In the genomic region with DNA sequence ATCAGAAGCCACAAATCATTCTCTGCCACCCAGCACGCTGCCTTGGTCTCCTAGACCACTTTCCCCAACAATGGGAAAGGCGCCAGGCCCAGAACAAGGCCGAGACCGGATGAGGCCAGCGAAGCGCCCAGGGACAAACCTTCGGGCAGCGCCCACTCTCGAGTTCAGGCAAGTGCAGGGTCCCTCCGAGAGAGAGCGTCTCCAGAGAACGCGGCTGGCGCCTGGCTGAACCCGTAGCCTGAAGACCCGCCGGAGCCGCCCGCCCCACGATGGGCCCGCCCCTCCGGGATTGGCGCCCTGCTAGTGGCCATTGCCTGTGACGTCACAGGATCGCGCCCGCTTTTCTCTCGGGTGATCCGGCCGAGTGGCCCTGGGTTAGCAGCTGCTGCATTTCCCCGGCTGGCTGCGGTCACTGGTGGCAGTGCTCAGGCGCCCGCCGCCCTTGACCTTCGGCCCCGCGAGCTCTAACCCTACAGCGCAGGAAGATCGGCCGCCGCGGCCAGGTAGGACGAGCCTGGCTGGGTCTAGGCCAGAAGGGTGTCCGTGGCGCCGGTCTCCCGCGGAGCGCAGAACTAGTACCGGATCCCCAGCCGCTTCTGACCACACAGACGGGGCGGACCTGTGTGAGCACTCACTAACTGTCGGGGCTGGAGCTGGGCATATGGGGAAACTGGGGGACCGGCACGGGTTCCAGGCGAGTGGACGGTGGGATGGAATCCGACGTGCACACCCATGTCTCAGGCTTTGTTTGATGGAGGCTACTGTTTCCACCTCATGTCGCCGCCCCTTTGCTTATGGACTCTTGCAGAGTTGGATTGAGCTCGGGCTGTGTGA, we compare ENCODE assay signal across 8 cellular contexts. TPM values are rescaled to one million over a fixed set of nuclear protein-coding genes. Genes with fewer than 3 reads are reported as not detected.
DNase-seq lines count a peak whose midpoint lies in the region; ATAC-seq and TF ChIP-seq lines count a peak whose summit lies in the region.

A gene with protein sequence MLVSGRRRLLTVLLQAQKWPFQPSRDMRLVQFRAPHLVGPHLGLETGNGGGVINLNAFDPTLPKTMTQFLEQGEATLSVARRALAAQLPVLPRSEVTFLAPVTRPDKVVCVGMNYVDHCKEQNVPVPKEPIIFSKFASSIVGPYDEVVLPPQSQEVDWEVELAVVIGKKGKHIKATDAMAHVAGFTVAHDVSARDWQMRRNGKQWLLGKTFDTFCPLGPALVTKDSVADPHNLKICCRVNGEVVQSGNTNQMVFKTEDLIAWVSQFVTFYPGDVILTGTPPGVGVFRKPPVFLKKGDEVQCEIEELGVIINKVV (plus strand): TSS at position 339 of the 834 bp plus-strand sequence. CDS start 2,851 bp downstream, outside the sequence.

- CTCF ChIA-PET in activated CD4-positive, alpha-beta T cell treated with anti-CD3 and anti-CD28 coated beads for 36 hours (lab: Charles Lee): interaction anchor here (0.6 to 2.4 kb wide), 5 partner anchors 9 to 58 kb away, joined by 3 to 15 read pairs (median 7); no protein-coding TSS in a partner anchor

- DNase-seq in BE2C (peak; percentile 92), GM19240 (ENCODE audit: insufficient read length, low spot score) (peak; percentile 97), NCI-H524 (lab: John Stamatoyannopoulos, UW) (peak; percentile 78 to 86), chondrocyte (ENCODE audit: low spot score) (peak; percentile 98), kidney epithelial cell (ENCODE audit: low read depth) (no peak)
- peak; percentile 98 for DNase-seq in activated CD4-positive, alpha-beta T cell treated with anti-CD3 and anti-CD28 coated beads for 36 hours
- peak; percentile 93 to 95 for DNase-seq in stimulated activated CD4-positive, alpha-beta T cell treated with anti-CD3 and anti-CD28 coated beads, Interleukin-15, amount 100 ng/mL, for 48 hours (ENCODE audit: low read depth in 2 of 2)

- POLR2A ChIA-PET in activated CD4-positive, alpha-beta T cell treated with anti-CD3 and anti-CD28 coated beads for 36 hours (lab: Charles Lee): no interaction called here

- no peaks in the 10 kb centered on the region for H3K36me3 ChIP-seq in BE2C
- H3K36me3 ChIP-seq in kidney epithelial cell (ENCODE audit: control insufficient read depth, insufficient read depth, low read length): no peaks in the 10 kb centered on the region

- H3K4me1 Mint-ChIP-seq in activated CD4-positive, alpha-beta T cell treated with anti-CD3 and anti-CD28 coated beads for 36 hours: peaks cover 16% of the 10 kb centered on the region
- peaks cover 25% of the 10 kb centered on the region for H3K4me1 Mint-ChIP-seq in chondrocyte (ENCODE audit: low read depth)

- H3K27me3 Mint-ChIP-seq in activated CD4-positive, alpha-beta T cell treated with anti-CD3 and anti-CD28 coated beads for 36 hours: no peaks in the 10 kb centered on the region
- H3K27me3 Mint-ChIP-seq in chondrocyte (ENCODE audit: low read depth): no peaks in the 10 kb centered on the region

- H3K27ac Mint-ChIP-seq in activated CD4-positive, alpha-beta T cell treated with anti-CD3 and anti-CD28 coated beads for 36 hours: peak within 1 kb of the TSS; percentile 95
- peak within 1 kb of the TSS; percentile 98 for H3K27ac Mint-ChIP-seq in chondrocyte (ENCODE audit: unreplicated experiment)

- no peaks in the 10 kb centered on the region for H3K9me3 Mint-ChIP-seq in activated CD4-positive, alpha-beta T cell treated with anti-CD3 and anti-CD28 coated beads for 36 hours (ENCODE audit: low read depth)
- H3K9me3 Mint-ChIP-seq in chondrocyte (ENCODE audit: low read depth): no peaks in the 10 kb centered on the region

- H3K4me3 ChIP-seq in BE2C (ENCODE audit: low read depth, low read length) (peak within 1 kb of the TSS; percentile 75), kidney epithelial cell (ENCODE audit: low read depth, low read length) (peak within 1 kb of the TSS; percentile 96)

- intact Hi-C loops in activated CD4-positive, alpha-beta T cell treated with anti-CD3 and anti-CD28 coated beads for 36 hours (cut with DNase I, micrococcal nuclease): loop anchor here (1.0 to 5.0 kb wide), 8 partner anchors 56 to 380 kb away; a partner anchor contains a TSS

- no peaks in the 10 kb centered on the region for H3K27me3 ChIP-seq in BE2C
- no peaks in the 10 kb centered on the region for H3K27me3 ChIP-seq in kidney epithelial cell (ENCODE audit: control insufficient read depth, insufficient read depth, low read length)

- TF ChIP-seq CTCF in BE2C (IDR thresholded peaks at IDR 0.05; ENCODE audit: low read depth, low read length): no peak
- no peak for TF ChIP-seq CTCF in chondrocyte (IDR thresholded peaks at IDR 0.05)
- no peak for TF ChIP-seq CTCF in kidney epithelial cell (IDR thresholded peaks at IDR 0.05; ENCODE audit: insufficient read depth, low read length, poor library complexity, severe bottlenecking)

- H3K9me3 ChIP-seq in BE2C: no peaks in the 10 kb centered on the region

- H3K4me3 Mint-ChIP-seq in activated CD4-positive, alpha-beta T cell treated with anti-CD3 and anti-CD28 coated beads for 36 hours: peak within 1 kb of the TSS; percentile 91
- peak within 1 kb of the TSS; percentile 98 for H3K4me3 Mint-ChIP-seq in chondrocyte (ENCODE audit: unreplicated experiment)

- no peaks in the 10 kb centered on the region for H3K36me3 Mint-ChIP-seq in activated CD4-positive, alpha-beta T cell treated with anti-CD3 and anti-CD28 coated beads for 36 hours (ENCODE audit: low read depth)
- no peaks in the 10 kb centered on the region for H3K36me3 Mint-ChIP-seq in chondrocyte (ENCODE audit: low read depth)

- no peaks in the 10 kb centered on the region for H3K4me1 ChIP-seq in BE2C

- peak; percentile 86 for ATAC-seq in HG03457 (IDR thresholded peaks at IDR 0.05; ENCODE audit: unreplicated experiment)
- peak; percentile 95 for ATAC-seq in activated CD4-positive, alpha-beta T cell treated with anti-CD3 and anti-CD28 coated beads for 36 hours

RNA-seq across cellular contexts. Expression of the gene that starts here (rescaled TPM):
- polyA plus RNA-seq in BE2C (2012; ENCODE audit: insufficient read depth, insufficient read length, low read depth): 8.2 TPM
- 10 to 100 TPM; 37.9 to 41.2 TPM for total RNA-seq in activated CD4-positive, alpha-beta T cell treated with anti-CD3 and anti-CD28 coated beads for 36 hours
- total RNA-seq in chondrocyte (23.9 to 30.4 TPM (median 27.4 TPM) in 3 replicates), kidney epithelial cell (47.4 and 55.9 TPM in 2 replicates)
